Comparison of ENCODE assay signal across 2 cellular contexts in the genomic region with DNA sequence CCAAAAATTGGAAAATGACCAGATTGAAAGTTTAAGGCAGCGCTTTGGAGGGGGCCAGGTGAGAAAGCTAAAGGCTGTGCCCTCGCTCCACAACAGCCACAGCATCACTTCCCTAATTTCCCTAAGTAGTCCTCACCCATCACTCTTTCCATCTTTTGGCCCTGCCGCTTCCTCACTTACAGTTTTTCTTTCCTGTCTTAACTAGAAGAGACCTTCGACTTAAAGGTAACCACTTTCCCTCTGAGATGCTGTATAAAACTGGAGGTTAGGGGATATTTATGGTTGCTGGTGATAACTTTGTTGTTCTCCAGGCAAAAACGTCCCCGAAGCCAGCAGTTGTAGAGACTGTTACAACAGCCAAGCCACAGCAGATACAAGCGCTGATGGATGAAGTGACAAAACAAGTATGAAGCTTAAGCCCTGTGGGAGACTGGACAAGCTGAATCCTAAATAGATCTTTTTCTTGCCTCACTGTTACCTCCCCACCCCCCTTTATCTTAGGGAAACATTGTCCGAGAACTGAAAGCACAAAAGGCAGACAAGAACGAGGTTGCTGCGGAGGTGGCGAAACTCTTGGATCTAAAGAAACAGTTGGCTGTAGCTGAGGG.
TF ChIP-seq lines count a peak whose summit lies in the region.

No MANE protein-coding gene starts in this region.

TF ChIP-seq in HEK293, 187 proteins besides CTCF, POLR2A, EP300 and RAD21:
- TF ChIP-seq ZNF37A (tag by site-specific recombination; IDR thresholded peaks at IDR 0.05) (no peak), ZNF23 (tag by site-specific recombination; IDR thresholded peaks at IDR 0.05; ENCODE audit: borderline replicate concordance) (no peak), ZNF791 (tag by site-specific recombination; IDR thresholded peaks at IDR 0.05) (no peak), ZNF366 (tag by site-specific recombination; conservative IDR thresholded peaks at IDR 0.05) (peak; percentile 25; the same call in 1 of the 2 replicates), WT1 (tag by site-specific recombination; IDR thresholded peaks at IDR 0.05) (no peak)

TF ChIP-seq in GM12878, 131 proteins besides CTCF, POLR2A, EP300 and RAD21:
- TF ChIP-seq STAT3 (IDR thresholded peaks at IDR 0.05; ENCODE audit: low read depth, low read length) (no peak), POLR2AphosphoS2 (IDR thresholded peaks at IDR 0.05; ENCODE audit: low read depth, low read length) (peak; percentile 58; the same call in 1 of the 2 replicates), TAF1 (IDR thresholded peaks at IDR 0.05; ENCODE audit: borderline replicate concordance, low read depth, low read length) (no peak), KLF5 (IDR thresholded peaks at IDR 0.05; ENCODE audit: partially characterized antibody) (no peak), POLR2AphosphoS5 (IDR thresholded peaks at IDR 0.05; ENCODE audit: low read length) (peak; percentile 50; the same call in 1 of the 2 replicates), ZBED1 (IDR thresholded peaks at IDR 0.05; ENCODE audit: borderline replicate concordance) (0 out of 2 replicates have a peak, but pooled peaks have one; percentile 36), SPI1 (IDR thresholded peaks at IDR 0.05; ENCODE audit: borderline replicate concordance, insufficient read depth, low read depth, low read length) (0 out of 2 replicates have a peak, but pooled peaks have one; percentile 16), NFXL1 (IDR thresholded peaks at IDR 0.05; ENCODE audit: borderline replicate concordance) (no peak), ZNF207 (IDR thresholded peaks at IDR 0.05; ENCODE audit: borderline replicate concordance) (no peak)
